Comparison of ENCODE assay signal across 12 cellular contexts in the genomic region with DNA sequence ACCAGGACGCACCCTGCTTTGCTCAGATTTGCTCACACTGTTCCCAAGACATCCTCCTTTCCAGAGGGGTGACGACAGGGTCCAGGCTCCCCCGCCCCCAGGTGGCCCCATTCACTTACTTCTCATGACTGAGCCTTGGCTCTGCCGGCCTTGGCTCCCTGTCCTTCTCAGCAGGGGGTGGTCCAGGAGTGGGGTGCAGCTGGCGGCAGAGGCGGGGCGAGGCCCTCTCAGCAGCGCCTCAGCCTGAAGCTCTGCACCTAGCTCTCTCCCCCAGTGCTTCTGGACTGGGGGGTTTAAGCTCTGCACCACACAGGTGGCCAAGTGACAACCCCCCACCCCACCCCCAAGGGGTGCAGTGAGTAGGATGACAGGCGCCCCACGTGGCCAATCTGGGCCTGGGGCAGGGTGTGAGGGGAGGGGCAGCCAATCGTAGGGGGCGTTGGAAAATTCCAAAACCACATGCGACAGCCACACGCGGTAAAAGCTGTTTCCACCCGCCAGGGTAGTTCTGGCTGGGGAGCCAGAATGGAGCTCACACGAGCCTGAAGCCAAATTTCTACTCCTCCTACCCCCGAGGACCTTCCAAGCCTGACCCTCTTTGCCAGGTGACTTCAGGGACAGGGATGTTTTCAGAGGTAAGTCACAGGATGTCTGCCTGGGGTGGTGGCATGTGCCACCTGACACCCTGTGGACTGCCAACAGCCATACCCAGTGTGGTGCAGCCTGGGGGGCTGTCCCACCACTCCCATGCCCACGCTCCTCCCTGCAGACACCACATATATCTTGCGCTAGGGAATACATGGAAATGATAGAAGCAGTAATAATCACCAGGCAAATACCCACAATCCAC. TPM values are rescaled to one million over a fixed set of nuclear protein-coding genes. Genes with fewer than 3 reads are reported as not detected.
DNase-seq lines count a peak whose midpoint lies in the region; ATAC-seq lines count a peak whose summit lies in the region.
"Had no signal": no experiment of that assay in that cellular context is flagged by ENCODE, and none has a peak within 500 bp of the region (broad histone marks: within the 10 kb centered on the region; RNA-seq: fewer than 3 reads in every experiment).

No MANE protein-coding gene starts in this region.

- no peak for ATAC-seq in central memory CD8-positive, alpha-beta T cell (replicated peaks; ENCODE audit: extremely low read depth, poor library complexity, severe bottlenecking)
- ATAC-seq: activated CD8-positive, alpha-beta memory T cell treated with anti-CD3 and anti-CD28 coated beads, Interleukin-2, amount 10 ng/mL, durations not matched to agents 7 days and 5 days; pancreas had no signal

- peak; percentile 86 for DNase-seq in Jurkat, Clone E6-1 (ENCODE audit: low read depth, low spot score)
- peak; percentile 55 to 68 for DNase-seq in activated CD4-positive, alpha-beta T cell treated with anti-CD3 and anti-CD28 coated beads for 4 hours
- no peak for DNase-seq in central memory CD8-positive, alpha-beta T cell (ENCODE audit: low spot score in 2 of 2)
- DNase-seq in stimulated activated CD8-positive, alpha-beta memory T cell treated with anti-CD3 and anti-CD28 coated beads, Interleukin-4, amount 100 ng/mL, for 48 hours: peak; percentile 62
- DNase-seq in NCI-H2171 treated with DMSO at 0.1 percent for 48 hours (lab: John Stamatoyannopoulos, UW) (no peak), 8988T (no peak), NCI-H187 (lab: John Stamatoyannopoulos, UW) (no peak)
- DNase-seq: activated CD8-positive, alpha-beta memory T cell treated with anti-CD3 and anti-CD28 coated beads, Interleukin-2, amount 10 ng/mL, durations not matched to agents 7 days and 5 days; NCI-H1930; pancreas had no signal

- H3K27me3 Mint-ChIP-seq in central memory CD8-positive, alpha-beta T cell: no peaks in the 10 kb centered on the region
- H3K27me3 Mint-ChIP-seq: activated CD8-positive, alpha-beta memory T cell treated with anti-CD3 and anti-CD28 coated beads, Interleukin-2, amount 10 ng/mL, durations not matched to agents 7 days and 5 days had no signal

- H3K4me1 Mint-ChIP-seq in central memory CD8-positive, alpha-beta T cell: peaks cover 46% of the 10 kb centered on the region

- peak overlapping the region; percentile 91 for H3K27ac Mint-ChIP-seq in central memory CD8-positive, alpha-beta T cell (ENCODE audit: low read depth)
- H3K27ac Mint-ChIP-seq: activated CD8-positive, alpha-beta memory T cell treated with anti-CD3 and anti-CD28 coated beads, Interleukin-2, amount 10 ng/mL, durations not matched to agents 7 days and 5 days; IgD-negative memory B cell had no signal

- peak overlapping the region; percentile 56 for H3K4me3 ChIP-seq in Jurkat, Clone E6-1 (ENCODE audit: low read length)
- H3K4me3 ChIP-seq: lung, pancreas had no signal

- H3K4me3 Mint-ChIP-seq in central memory CD8-positive, alpha-beta T cell: peak overlapping the region; percentile 42
- H3K4me3 Mint-ChIP-seq: activated CD8-positive, alpha-beta memory T cell treated with anti-CD3 and anti-CD28 coated beads, Interleukin-2, amount 10 ng/mL, durations not matched to agents 7 days and 5 days had no signal

- peaks cover 8% of the 10 kb centered on the region for H3K36me3 Mint-ChIP-seq in central memory CD8-positive, alpha-beta T cell (ENCODE audit: insufficient read depth)
- H3K36me3 Mint-ChIP-seq: activated CD8-positive, alpha-beta memory T cell treated with anti-CD3 and anti-CD28 coated beads, Interleukin-2, amount 10 ng/mL, durations not matched to agents 7 days and 5 days; IgD-negative memory B cell had no signal

- no peaks in the 10 kb centered on the region for H3K9me3 Mint-ChIP-seq in central memory CD8-positive, alpha-beta T cell
- H3K9me3 Mint-ChIP-seq: IgD-negative memory B cell had no signal

RNA-seq across cellular contexts. Expression of a gene that starts 5.6 kb away (rescaled TPM):
- 3.1 TPM for polyA plus RNA-seq in Jurkat, Clone E6-1 (2012; ENCODE audit: insufficient read depth, insufficient read length)

RNA-seq across cellular contexts. Expression of a gene that starts 13.6 kb away (rescaled TPM):
- not detected for polyA plus RNA-seq in Jurkat, Clone E6-1 (2012; ENCODE audit: insufficient read depth, insufficient read length)

RNA-seq across cellular contexts. Expression of a gene that starts 20.8 kb away (rescaled TPM):
- polyA plus RNA-seq in Jurkat, Clone E6-1 (2012; ENCODE audit: insufficient read depth, insufficient read length): not detected
- polyA plus RNA-seq: IgD-negative memory B cell had no signal

RNA-seq across cellular contexts. Expression of a gene that starts 27.5 kb away (rescaled TPM):
- not detected for polyA plus RNA-seq in Jurkat, Clone E6-1 (2012; ENCODE audit: insufficient read depth, insufficient read length)
- polyA plus RNA-seq: IgD-negative memory B cell, lung, pancreas had no signal

RNA-seq across cellular contexts. Expression of a gene that starts 35.7 kb away (rescaled TPM):
- polyA plus RNA-seq in Jurkat, Clone E6-1 (2012; ENCODE audit: insufficient read depth, insufficient read length): 21.4 TPM

Comparison
In these comparisons a context has a peak if more than half of its experiments do, and no peak if none do; other contexts are left out.
1. DNase-seq: peak in Jurkat, Clone E6-1 (single experiment), activated CD4-positive, alpha-beta T cell treated with anti-CD3 and anti-CD28 coated beads for 4 hours (2 of 2) and stimulated activated CD8-positive, alpha-beta memory T cell treated with anti-CD3 and anti-CD28 coated beads, Interleukin-4, amount 100 ng/mL, for 48 hours (single experiment); none in central memory CD8-positive, alpha-beta T cell (0 of 2), NCI-H2171 treated with DMSO at 0.1 percent for 48 hours (single experiment), 8988T (single experiment) and NCI-H187 (0 of 2).